Comparison of ENCODE assay signal across 1 cellular context in genomic region chr20:62512812-62513211, GRCh38.
TF ChIP-seq lines count a peak whose summit lies in the region.

No MANE protein-coding gene starts in this region.

TF ChIP-seq in H1, 55 proteins besides CTCF, POLR2A, EP300 and RAD21:
- no peak for TF ChIP-seq JUN (IDR thresholded peaks at IDR 0.05; ENCODE audit: low read depth, low read length)
- no peak for TF ChIP-seq PHF8 (conservative IDR thresholded peaks at IDR 0.05; ENCODE audit: low read depth, low read length)
- no peak for TF ChIP-seq KDM1A (IDR thresholded peaks at IDR 0.05; ENCODE audit: borderline replicate concordance, low read length)
- no peak for TF ChIP-seq HDAC2 (IDR thresholded peaks at IDR 0.05; ENCODE audit: borderline replicate concordance in 1 of 2, low read depth in 2 of 2, low read length in 2 of 2)
- no peak for TF ChIP-seq SP2 (IDR thresholded peaks at IDR 0.05; ENCODE audit: low read length)
- no peak for TF ChIP-seq ASH2L (IDR thresholded peaks at IDR 0.05; ENCODE audit: low read length)
- no peak for TF ChIP-seq TCF12 (IDR thresholded peaks at IDR 0.05; ENCODE audit: low read depth, low read length)
- TF ChIP-seq SIX5 (IDR thresholded peaks at IDR 0.05; ENCODE audit: low read depth, low read length) = no peak
